In the genomic region with DNA sequence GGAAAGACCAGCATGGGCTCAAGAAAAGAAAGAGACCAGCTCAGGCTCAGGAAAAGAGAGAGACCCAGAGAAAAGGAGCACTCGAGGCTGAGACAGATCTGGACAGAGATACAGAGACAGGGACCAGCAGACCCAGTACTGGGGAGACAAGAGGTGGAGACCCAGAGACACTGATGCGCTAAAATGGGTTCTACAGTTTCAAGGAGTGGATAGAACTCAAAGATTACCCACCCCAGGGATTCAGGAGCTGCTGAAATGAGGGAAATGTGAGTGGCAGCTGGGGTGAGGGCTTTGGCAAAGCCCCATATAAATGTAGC, we compare ENCODE assay signal across 8 cellular contexts. TPM values are rescaled to one million over a fixed set of nuclear protein-coding genes. Genes with fewer than 3 reads are reported as not detected.
DNase-seq lines count a peak whose midpoint lies in the region; ATAC-seq, FAIRE-seq and TF ChIP-seq lines count a peak whose summit lies in the region.

No MANE protein-coding gene starts in this region.

- H3K36me3 ChIP-seq in astrocyte (ENCODE audit: insufficient read depth, low read length) (no peaks in the 10 kb centered on the region), thoracic aorta (no peaks in the 10 kb centered on the region)

- H3K9me3 Mint-ChIP-seq in activated CD4-positive, alpha-beta T cell treated with anti-CD3 and anti-CD28 coated beads for 36 hours (ENCODE audit: low read depth), result peaks cover 24% of the 10 kb centered on the region
- peaks cover 51% of the 10 kb centered on the region for H3K9me3 Mint-ChIP-seq in astrocyte (ENCODE audit: unreplicated experiment)

- peak overlapping the region; percentile 92 for H3K4me2 ChIP-seq in astrocyte (ENCODE audit: low read length)

- H3K79me2 ChIP-seq in astrocyte (ENCODE audit: insufficient read depth, low read length), result peaks cover 7% of the 10 kb centered on the region

- H3K36me3 Mint-ChIP-seq in activated CD4-positive, alpha-beta T cell treated with anti-CD3 and anti-CD28 coated beads for 36 hours (ENCODE audit: low read depth), result peaks cover 31% of the 10 kb centered on the region
- peaks cover 14% of the 10 kb centered on the region for H3K36me3 Mint-ChIP-seq in astrocyte (ENCODE audit: low read depth, unreplicated experiment)

- H3K4me1 ChIP-seq in astrocyte (ENCODE audit: insufficient read depth, low read length) (peaks cover 7% of the 10 kb centered on the region), thoracic aorta (ENCODE audit: control insufficient read depth in 1 of 2, low read depth in 2 of 2) (peaks cover 7 to 12% of the 10 kb centered on the region in 2 donors)

- peak overlapping the region; percentile 95 for H3K9ac ChIP-seq in astrocyte (ENCODE audit: low read length)

- peaks cover 13% of the 10 kb centered on the region for H3K4me1 Mint-ChIP-seq in activated CD4-positive, alpha-beta T cell treated with anti-CD3 and anti-CD28 coated beads for 36 hours
- no peaks in the 10 kb centered on the region for H3K4me1 Mint-ChIP-seq in astrocyte (ENCODE audit: low read depth, unreplicated experiment)

- peak overlapping the region; percentile 88 for H2AFZ ChIP-seq in astrocyte (ENCODE audit: low read depth, low read length)

- H3K27me3 ChIP-seq in astrocyte (ENCODE audit: insufficient read depth, low read length), result no peaks in the 10 kb centered on the region
- H3K27me3 ChIP-seq in thoracic aorta (replicated peaks; ENCODE audit: insufficient read depth), result no peaks in the 10 kb centered on the region

- POLR2A ChIA-PET in activated CD4-positive, alpha-beta T cell treated with anti-CD3 and anti-CD28 coated beads for 36 hours (lab: Charles Lee), result no interaction called here

- no peaks in the 10 kb centered on the region for H4K20me1 ChIP-seq in astrocyte (ENCODE audit: insufficient read depth, low read length)

- TF ChIP-seq CTCF in astrocyte (IDR thresholded peaks at IDR 0.05; ENCODE audit: insufficient read depth, low read depth, low read length) (no peak), thoracic aorta (IDR thresholded peaks at IDR 0.05) (no peak)

- H3K9me3 ChIP-seq in astrocyte (ENCODE audit: insufficient read depth, low read depth, low read length) (peaks cover 31% of the 10 kb centered on the region), thoracic aorta (peaks cover 3% of the 10 kb centered on the region)

- H3K27ac Mint-ChIP-seq in activated CD4-positive, alpha-beta T cell treated with anti-CD3 and anti-CD28 coated beads for 36 hours, result peak overlapping the region; percentile 97
- peak overlapping the region; percentile 100 for H3K27ac Mint-ChIP-seq in astrocyte (ENCODE audit: unreplicated experiment)

- CTCF ChIA-PET in activated CD4-positive, alpha-beta T cell treated with anti-CD3 and anti-CD28 coated beads for 36 hours (lab: Charles Lee), result no interaction called here

- H3K4me3 Mint-ChIP-seq in activated CD4-positive, alpha-beta T cell treated with anti-CD3 and anti-CD28 coated beads for 36 hours, result peak overlapping the region; percentile 82
- H3K4me3 Mint-ChIP-seq in astrocyte (ENCODE audit: unreplicated experiment), result peak overlapping the region; percentile 93

- no peaks in the 10 kb centered on the region for H3K27me3 Mint-ChIP-seq in activated CD4-positive, alpha-beta T cell treated with anti-CD3 and anti-CD28 coated beads for 36 hours
- H3K27me3 Mint-ChIP-seq in astrocyte (ENCODE audit: low read depth, unreplicated experiment), result no peaks in the 10 kb centered on the region

- FAIRE-seq in astrocyte (lab: Jason Lieb, UNC), result no peak

- intact Hi-C loops in activated CD4-positive, alpha-beta T cell treated with anti-CD3 and anti-CD28 coated beads for 36 hours (cut with DNase I, micrococcal nuclease), result loop anchor here (1.0 to 5.0 kb wide), 12 partner anchors 39 to 1696 kb away; partner anchors contain the start of genes TRAPPC2B (in 1 of the 2), ZNF132 (in 1 of the 2), ZNF135 (in 1 of the 2) and ZNF256 (in 1 of the 2)

- H3K4me3 ChIP-seq in astrocyte (ENCODE audit: insufficient read depth, low read depth, low read length) (peak overlapping the region; percentile 86), thoracic aorta (peak overlapping the region; percentile 100)

- no peak for DNase-seq in activated CD4-positive, alpha-beta T cell treated with anti-CD3 and anti-CD28 coated beads for 36 hours
- DNase-seq in activated CD4-positive, alpha-beta T cell treated with anti-CD3 and anti-CD28 coated beads, Interleukin-2, amount 50 U/mL, for 48 hours, result no peak
- DNase-seq in astrocyte (ENCODE audit: low read depth) (no peak), left lobe of liver (ENCODE audit: low spot score) (no peak), thoracic aorta (ENCODE audit: low spot score) (no peak), HuH-7 (ENCODE audit: low spot score) (no peak), DMS114 treated with DMSO at 0.1 percent for 48 hours (lab: John Stamatoyannopoulos, UW; ENCODE audit: unreplicated experiment) (no peak)

- H3K27ac ChIP-seq in astrocyte (ENCODE audit: low read depth, low read length), result peak overlapping the region; percentile 98
- peak overlapping the region; percentile 92 to 97 for H3K27ac ChIP-seq in thoracic aorta

- ATAC-seq in activated CD4-positive, alpha-beta T cell treated with anti-CD3 and anti-CD28 coated beads for 36 hours, result peak; percentile 3
- ATAC-seq in left lobe of liver, result peak; percentile 4
- ATAC-seq in thoracic aorta (ENCODE audit: insufficient number of reproducible peaks, low FRiP score, low read depth), result no peak
- ATAC-seq in GM19467 (IDR thresholded peaks at IDR 0.05; ENCODE audit: unreplicated experiment), result no peak

RNA-seq across cellular contexts. Expression of gene ZSCAN18, which starts 0.6 kb away (rescaled TPM):
- total RNA-seq in activated CD4-positive, alpha-beta T cell treated with anti-CD3 and anti-CD28 coated beads for 36 hours, result 10 to 100 TPM; 23.1 to 29.2 TPM
- total RNA-seq in astrocyte, result 28.6 and 31.8 TPM in 2 replicates
- total RNA-seq in left lobe of liver, result 15.4 TPM
- 100 to 1,000 TPM in 1 of 2 donors, 10 to 100 TPM in 1; 90.9 to 102 TPM for total RNA-seq in thoracic aorta

RNA-seq across cellular contexts. Expression of gene ZNF135, which starts 39.6 kb away (rescaled TPM):
- total RNA-seq in activated CD4-positive, alpha-beta T cell treated with anti-CD3 and anti-CD28 coated beads for 36 hours, result 1 to 10 TPM; 1.3 to 1.5 TPM
- total RNA-seq in astrocyte (1.5 and 1.7 TPM in 2 replicates), left lobe of liver (0.45 TPM), thoracic aorta (1 to 10 TPM; 7.6 to 9.5 TPM)

RNA-seq across cellular contexts. Expression of gene ZNF329, which starts 51.9 kb away (rescaled TPM):
- 1 to 10 TPM; 4.9 to 5.0 TPM for total RNA-seq in activated CD4-positive, alpha-beta T cell treated with anti-CD3 and anti-CD28 coated beads for 36 hours
- total RNA-seq in astrocyte (10.8 and 11.1 TPM in 2 replicates), left lobe of liver (5.7 TPM), thoracic aorta (10 to 100 TPM in 1 of 2 donors, 1 to 10 TPM in 1; 6.8 to 10.6 TPM)

Comparison
In these comparisons a context has a peak if more than half of its experiments do, and no peak if none do; other contexts are left out.
1. ATAC-seq: peak in activated CD4-positive, alpha-beta T cell treated with anti-CD3 and anti-CD28 coated beads for 36 hours (single experiment) and left lobe of liver (single experiment); none in thoracic aorta (single experiment) and GM19467 (single experiment).